20 cellular contexts compared by ENCODE assay signal in the genomic region with DNA sequence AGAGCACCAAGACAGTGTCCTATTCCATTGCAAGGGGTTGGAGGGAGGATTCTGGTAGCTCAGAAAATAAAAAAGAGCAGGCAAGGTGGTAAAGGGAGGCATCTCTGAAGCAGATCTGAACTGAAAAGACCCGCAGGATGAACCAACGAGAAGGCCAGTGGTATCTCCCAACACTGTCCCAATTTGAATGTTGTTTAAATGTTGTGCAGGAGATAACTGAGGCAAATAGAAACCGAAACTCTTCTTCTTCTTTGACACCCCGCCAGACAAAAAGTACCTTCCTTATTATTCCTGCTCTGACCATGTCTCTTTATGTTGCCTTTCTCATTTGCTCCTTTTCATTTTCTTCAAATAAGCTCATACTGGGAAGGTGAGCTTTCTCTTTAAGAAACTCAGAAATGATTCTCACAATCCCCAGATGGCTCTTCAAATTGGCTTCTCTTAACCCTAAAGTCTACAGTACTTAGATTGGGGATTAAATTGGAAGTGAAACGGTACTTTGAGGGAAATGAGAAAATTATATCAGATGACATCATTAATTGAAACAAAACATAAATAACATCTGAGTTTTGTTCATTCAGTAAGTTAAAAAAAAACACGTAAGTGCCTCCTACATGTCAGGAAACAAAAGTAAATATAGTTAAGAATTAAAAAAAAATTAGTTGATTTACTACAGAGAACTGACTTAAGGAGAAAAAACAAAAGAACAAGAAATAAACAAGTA.
DNase-seq lines count a peak whose midpoint lies in the region; ATAC-seq and TF ChIP-seq lines count a peak whose summit lies in the region.
"Had no signal": no experiment of that assay in that cellular context is flagged by ENCODE, and none has a peak within 500 bp of the region (broad histone marks: within the 10 kb centered on the region; RNA-seq: fewer than 3 reads in every experiment).

No MANE protein-coding gene starts in this region.

- H3K9me3 Mint-ChIP-seq in activated naive CD4-positive, alpha-beta T cell treated with anti-CD3 and anti-CD28 coated beads, Interleukin-2, amount 50 U/mL, for 24 hours: no peaks in the 10 kb centered on the region
- H3K9me3 Mint-ChIP-seq in activated naive CD4-positive, alpha-beta T cell treated with anti-CD3 and anti-CD28 coated beads for 36 hours: no peaks in the 10 kb centered on the region
- H3K9me3 Mint-ChIP-seq in nephron progenitor cell (no peaks in the 10 kb centered on the region), osteocyte (ENCODE audit: unreplicated experiment) (peaks cover 3% of the 10 kb centered on the region)
- H3K9me3 Mint-ChIP-seq: activated naive CD4-positive, alpha-beta T cell treated with anti-CD3 and anti-CD28 coated beads, Interleukin-2, amount 10 ng/mL, durations not matched to agents 7 days and 5 days had no signal

- H3K36me3 Mint-ChIP-seq in activated naive CD4-positive, alpha-beta T cell treated with anti-CD3 and anti-CD28 coated beads, Interleukin-2, amount 50 U/mL, for 24 hours: peaks cover 4% of the 10 kb centered on the region
- H3K36me3 Mint-ChIP-seq in activated naive CD4-positive, alpha-beta T cell treated with anti-CD3 and anti-CD28 coated beads for 36 hours (ENCODE audit: low read depth): peaks cover 5% of the 10 kb centered on the region
- no peaks in the 10 kb centered on the region for H3K36me3 Mint-ChIP-seq in nephron progenitor cell (ENCODE audit: low read depth)
- no peaks in the 10 kb centered on the region for H3K36me3 Mint-ChIP-seq in osteocyte (ENCODE audit: unreplicated experiment)
- H3K36me3 Mint-ChIP-seq: activated naive CD4-positive, alpha-beta T cell treated with anti-CD3 and anti-CD28 coated beads, Interleukin-2, amount 10 ng/mL, durations not matched to agents 7 days and 5 days had no signal

- intact Hi-C loops in activated naive CD4-positive, alpha-beta T cell treated with anti-CD3 and anti-CD28 coated beads for 36 hours (cut with micrococcal nuclease): no loop called here
- intact Hi-C loops in uterus (cut with DNase I; ENCODE audit: low total_unique reads): no loop called here

- POLR2A ChIA-PET in GM10248 (lab: Yijun Ruan, JAX): no interaction called here

- peak; percentile 54 for ATAC-seq in GM21390 (IDR thresholded peaks at IDR 0.05; ENCODE audit: unreplicated experiment)
- ATAC-seq: A549, left ventricle myocardium superior had no signal

- H3K4me1 Mint-ChIP-seq in activated naive CD4-positive, alpha-beta T cell treated with anti-CD3 and anti-CD28 coated beads, Interleukin-2, amount 50 U/mL, for 24 hours: peaks cover 8% of the 10 kb centered on the region
- peaks cover 8% of the 10 kb centered on the region for H3K4me1 Mint-ChIP-seq in activated naive CD4-positive, alpha-beta T cell treated with anti-CD3 and anti-CD28 coated beads for 36 hours (ENCODE audit: low read depth)
- H3K4me1 Mint-ChIP-seq in nephron progenitor cell (no peaks in the 10 kb centered on the region), osteocyte (ENCODE audit: unreplicated experiment) (no peaks in the 10 kb centered on the region)
- H3K4me1 Mint-ChIP-seq: activated naive CD4-positive, alpha-beta T cell treated with anti-CD3 and anti-CD28 coated beads, Interleukin-2, amount 10 ng/mL, durations not matched to agents 7 days and 5 days had no signal

- no peak for TF ChIP-seq POLR2A in uterus (IDR thresholded peaks at IDR 0.05)

- no peaks in the 10 kb centered on the region for H3K27me3 ChIP-seq in KMS-11 (ENCODE audit: insufficient read depth, low read depth)
- H3K27me3 ChIP-seq in uterus: no peaks in the 10 kb centered on the region
- H3K27me3 ChIP-seq: neutrophil, thyroid gland had no signal

- no peak overlapping the region for H3K27ac ChIP-seq in KMS-11
- no peak overlapping the region for H3K27ac ChIP-seq in uterus
- H3K27ac ChIP-seq: A549, neutrophil, thyroid gland had no signal

- H3K27me3 Mint-ChIP-seq in activated naive CD4-positive, alpha-beta T cell treated with anti-CD3 and anti-CD28 coated beads, Interleukin-2, amount 50 U/mL, for 24 hours: no peaks in the 10 kb centered on the region
- H3K27me3 Mint-ChIP-seq in activated naive CD4-positive, alpha-beta T cell treated with anti-CD3 and anti-CD28 coated beads for 36 hours (ENCODE audit: low read depth): no peaks in the 10 kb centered on the region
- H3K27me3 Mint-ChIP-seq in nephron progenitor cell (ENCODE audit: low read depth, poor library complexity) (no peaks in the 10 kb centered on the region), osteocyte (ENCODE audit: unreplicated experiment) (no peaks in the 10 kb centered on the region)
- H3K27me3 Mint-ChIP-seq: activated naive CD4-positive, alpha-beta T cell treated with anti-CD3 and anti-CD28 coated beads, Interleukin-2, amount 10 ng/mL, durations not matched to agents 7 days and 5 days had no signal

- H3K79me2 ChIP-seq in KMS-11 (ENCODE audit: insufficient read depth, low read depth): no peaks in the 10 kb centered on the region

- H4K20me1 ChIP-seq in KMS-11 (ENCODE audit: insufficient read depth): no peaks in the 10 kb centered on the region

- H3K4me3 ChIP-seq in KMS-11 (IDR thresholded peaks at IDR 0.05; ENCODE audit: insufficient read depth, low read depth, low read length): no peak overlapping the region
- H3K4me3 ChIP-seq in uterus: no peak overlapping the region
- H3K4me3 ChIP-seq: A549, thyroid gland had no signal

- CTCF ChIA-PET in activated naive CD4-positive, alpha-beta T cell treated with anti-CD3 and anti-CD28 coated beads for 36 hours (lab: Charles Lee): no interaction called here
- CTCF ChIA-PET in GM10248 (lab: Yijun Ruan, JAX): no interaction called here

- no peak overlapping the region for H2AFZ ChIP-seq in KMS-11 (ENCODE audit: low read depth)

- peak overlapping the region; percentile 37 for H3K27ac Mint-ChIP-seq in activated naive CD4-positive, alpha-beta T cell treated with anti-CD3 and anti-CD28 coated beads, Interleukin-2, amount 50 U/mL, for 24 hours
- H3K27ac Mint-ChIP-seq in activated naive CD4-positive, alpha-beta T cell treated with anti-CD3 and anti-CD28 coated beads for 36 hours: no peak overlapping the region
- H3K27ac Mint-ChIP-seq in nephron progenitor cell (peak overlapping the region; percentile 28), osteocyte (ENCODE audit: unreplicated experiment) (no peak overlapping the region)
- H3K27ac Mint-ChIP-seq: activated naive CD4-positive, alpha-beta T cell treated with anti-CD3 and anti-CD28 coated beads, Interleukin-2, amount 10 ng/mL, durations not matched to agents 7 days and 5 days had no signal

- peak overlapping the region; percentile 5; the same call in 1 of the 2 replicates for H3K4me2 ChIP-seq in KMS-11
- H3K4me2 ChIP-seq: A549 had no signal

- H3K9me3 ChIP-seq in uterus: no peaks in the 10 kb centered on the region
- H3K9me3 ChIP-seq: A549, neutrophil, thyroid gland had no signal

- DNase-seq in activated naive CD4-positive, alpha-beta T cell treated with anti-CD3 and anti-CD28 coated beads for 36 hours: no peak
- DNase-seq in nephron progenitor cell (no peak), uterus (no peak), osteocyte (ENCODE audit: extremely low spot score, unreplicated experiment) (no peak), GM10248 (ENCODE audit: extremely low spot score) (no peak)
- DNase-seq: activated CD4-positive, alpha-beta T cell treated with anti-CD3 and anti-CD28 coated beads for 4 hours; activated naive CD4-positive, alpha-beta T cell treated with anti-CD3 and anti-CD28 coated beads, Interleukin-2, amount 10 ng/mL, durations not matched to agents 7 days and 5 days; C1 segment of cervical spinal cord; Kasumi-1; left ventricle myocardium superior; NCI-H1417; NCI-H2171; NCI-H774; stimulated activated CD4-positive, alpha-beta T cell treated with anti-CD3 and anti-CD28 coated beads, Interleukin-12 subunit alpha, Interleukin-12 subunit beta, amount 100 ng/mL, for 4 hours; thyroid gland had no signal

- TF ChIP-seq CTCF in KMS-11 (conservative IDR thresholded peaks at IDR 0.05; ENCODE audit: low read depth, low read length) (no peak), nephron progenitor cell (IDR thresholded peaks at IDR 0.05) (no peak), uterus (IDR thresholded peaks at IDR 0.05) (no peak), osteocyte (IDR thresholded peaks at IDR 0.05) (no peak), GM10248 (IDR thresholded peaks at IDR 0.05; ENCODE audit: control extremely low read depth, extremely low read depth, low read depth, missing control alignments) (no peak)

- H3K4me3 Mint-ChIP-seq in activated naive CD4-positive, alpha-beta T cell treated with anti-CD3 and anti-CD28 coated beads, Interleukin-2, amount 50 U/mL, for 24 hours: no peak overlapping the region
- H3K4me3 Mint-ChIP-seq in activated naive CD4-positive, alpha-beta T cell treated with anti-CD3 and anti-CD28 coated beads for 36 hours: no peak overlapping the region
- no peak overlapping the region for H3K4me3 Mint-ChIP-seq in nephron progenitor cell
- H3K4me3 Mint-ChIP-seq in osteocyte (ENCODE audit: unreplicated experiment): no peak overlapping the region
- H3K4me3 Mint-ChIP-seq: activated naive CD4-positive, alpha-beta T cell treated with anti-CD3 and anti-CD28 coated beads, Interleukin-2, amount 10 ng/mL, durations not matched to agents 7 days and 5 days had no signal

- H3K9ac ChIP-seq in KMS-11: no peak overlapping the region

- H3K4me1 ChIP-seq in KMS-11 (ENCODE audit: low read depth, poor library complexity, severe bottlenecking) (peaks cover 15% of the 10 kb centered on the region), uterus (no peaks in the 10 kb centered on the region)
- H3K4me1 ChIP-seq: A549, thyroid gland had no signal

- H3K36me3 ChIP-seq in KMS-11 (ENCODE audit: insufficient read depth) (no peaks in the 10 kb centered on the region), uterus (no peaks in the 10 kb centered on the region)
- H3K36me3 ChIP-seq: neutrophil, thyroid gland had no signal

Comparison
In these comparisons a context has a peak if more than half of its experiments do, and no peak if none do; other contexts are left out.
1. H3K27ac Mint-ChIP-seq: peak in activated naive CD4-positive, alpha-beta T cell treated with anti-CD3 and anti-CD28 coated beads, Interleukin-2, amount 50 U/mL, for 24 hours (single experiment) and nephron progenitor cell (single experiment); none in activated naive CD4-positive, alpha-beta T cell treated with anti-CD3 and anti-CD28 coated beads for 36 hours (single experiment) and osteocyte (single experiment).